31 cellular contexts compared by ENCODE assay signal in the genomic region with DNA sequence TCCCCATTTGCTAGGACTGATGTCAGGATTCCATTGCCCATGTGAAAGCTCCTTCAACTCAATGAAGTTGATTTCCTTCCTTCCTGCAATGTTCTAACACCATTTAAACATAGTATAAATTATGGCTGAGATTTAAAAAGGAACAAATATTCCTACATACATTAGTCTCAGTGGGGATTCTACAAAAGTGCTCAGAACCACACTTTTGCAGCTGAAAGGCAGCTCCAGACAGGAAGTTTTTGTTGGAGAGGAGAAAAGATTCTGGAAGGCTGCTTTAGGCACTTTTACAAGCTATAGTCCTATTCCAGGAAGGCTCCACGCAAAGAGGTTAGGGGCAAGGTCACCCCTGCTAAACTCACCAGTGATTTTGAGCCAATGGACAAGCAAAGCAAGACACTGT.
"Had no signal": no experiment of that assay in that cellular context is flagged by ENCODE, and none has a peak within 500 bp of the region (broad histone marks: within the 10 kb centered on the region; RNA-seq: fewer than 3 reads in every experiment).

No MANE protein-coding gene starts in this region.

- DNase-seq: activated CD4-positive, alpha-beta T cell treated with anti-CD3 and anti-CD28 coated beads for 48 hours; activated CD4-positive, alpha-beta T cell treated with anti-CD3 and anti-CD28 coated beads, Interleukin-2, amount 50 U/mL, for 48 hours; activated CD8-positive, alpha-beta memory T cell treated with anti-CD3 and anti-CD28 coated beads for 24 hours; activated effector memory CD4-positive, alpha-beta T cell treated with anti-CD3 and anti-CD28 coated beads, Interleukin-2, amount 50 U/mL, for 16 hours; activated naive CD4-positive, alpha-beta T cell treated with anti-CD3 and anti-CD28 coated beads, Interleukin-2, amount 10 ng/mL, durations not matched to agents 7 days and 5 days; activated naive CD8-positive, alpha-beta T cell treated with anti-CD3 and anti-CD28 coated beads, Interleukin-2, amount 10 ng/mL, durations not matched to agents 7 days and 5 days; brain microvascular endothelial cell; caudate nucleus; effector CD4-positive, alpha-beta T cell; gastrocnemius medialis; glutamatergic neuron; hypothalamus; immature natural killer cell; kidney; mammary epithelial cell; nephron progenitor cell; occipital lobe; right lobe of liver; stimulated activated CD4-positive, alpha-beta T cell treated with anti-CD3 and anti-CD28 coated beads, Interleukin-2, amount 100 ng/mL, for 48 hours; stimulated activated naive CD4-positive, alpha-beta T cell treated with Interleukin-2 at 50 U/mL for 16 hours; SW 1271; T-helper 9 cell; testis; transverse colon; WERI-Rb-1 had no signal

- H3K4me3 Mint-ChIP-seq: activated naive CD4-positive, alpha-beta T cell treated with anti-CD3 and anti-CD28 coated beads, Interleukin-2, amount 10 ng/mL, durations not matched to agents 7 days and 5 days; activated naive CD8-positive, alpha-beta T cell treated with anti-CD3 and anti-CD28 coated beads, Interleukin-2, amount 10 ng/mL, durations not matched to agents 7 days and 5 days; activated T-helper 1 cell treated with anti-CD3 and anti-CD28 coated beads, Interleukin-12 subunit alpha, Interleukin-12 subunit beta, Interleukin-2, Interleukin-4 antibody, amounts not matched to agents 30 ng/mL and 10 ng/mL and 1 ng/mL, durations not matched to agents 14 hours and 24 hours and 36 hours; immature natural killer cell; nephron progenitor cell; T-helper 1 cell treated with Interleukin-12 subunit alpha and Interleukin-12 subunit beta and Interleukin-4 antibody, amounts not matched to agents 30 μg/mL and 1 μg/mL, for 36 hours had no signal

- H3K4me1 ChIP-seq: right lobe of liver, testis, transverse colon had no signal

- H3K4me3 ChIP-seq: gastrocnemius medialis, right lobe of liver, testis, transverse colon had no signal

- H3K36me3 Mint-ChIP-seq: activated naive CD4-positive, alpha-beta T cell treated with anti-CD3 and anti-CD28 coated beads, Interleukin-2, amount 10 ng/mL, durations not matched to agents 7 days and 5 days; activated naive CD8-positive, alpha-beta T cell treated with anti-CD3 and anti-CD28 coated beads, Interleukin-2, amount 10 ng/mL, durations not matched to agents 7 days and 5 days had no signal

- H3K27ac Mint-ChIP-seq: activated naive CD4-positive, alpha-beta T cell treated with anti-CD3 and anti-CD28 coated beads, Interleukin-2, amount 10 ng/mL, durations not matched to agents 7 days and 5 days; activated naive CD8-positive, alpha-beta T cell treated with anti-CD3 and anti-CD28 coated beads, Interleukin-2, amount 10 ng/mL, durations not matched to agents 7 days and 5 days; activated T-helper 1 cell treated with anti-CD3 and anti-CD28 coated beads, Interleukin-12 subunit alpha, Interleukin-12 subunit beta, Interleukin-2, Interleukin-4 antibody, amounts not matched to agents 30 ng/mL and 10 ng/mL and 1 ng/mL, durations not matched to agents 14 hours and 24 hours and 36 hours; immature natural killer cell; nephron progenitor cell; T-helper 1 cell treated with Interleukin-12 subunit alpha and Interleukin-12 subunit beta and Interleukin-4 antibody, amounts not matched to agents 30 μg/mL and 1 μg/mL, for 36 hours had no signal

- H3K27ac ChIP-seq: brain microvascular endothelial cell, right lobe of liver, testis, transverse colon, WERI-Rb-1 had no signal

- FAIRE-seq: astrocyte, kidney, TTC549, urothelium cell line had no signal

- H3K9me3 ChIP-seq: gastrocnemius medialis, right lobe of liver, testis, transverse colon had no signal

- H3K9me3 Mint-ChIP-seq: activated naive CD4-positive, alpha-beta T cell treated with anti-CD3 and anti-CD28 coated beads, Interleukin-2, amount 10 ng/mL, durations not matched to agents 7 days and 5 days; activated naive CD8-positive, alpha-beta T cell treated with anti-CD3 and anti-CD28 coated beads, Interleukin-2, amount 10 ng/mL, durations not matched to agents 7 days and 5 days; activated T-helper 1 cell treated with anti-CD3 and anti-CD28 coated beads, Interleukin-12 subunit alpha, Interleukin-12 subunit beta, Interleukin-2, Interleukin-4 antibody, amounts not matched to agents 30 ng/mL and 10 ng/mL and 1 ng/mL, durations not matched to agents 14 hours and 24 hours and 36 hours; immature natural killer cell; nephron progenitor cell; T-helper 1 cell treated with Interleukin-12 subunit alpha and Interleukin-12 subunit beta and Interleukin-4 antibody, amounts not matched to agents 30 μg/mL and 1 μg/mL, for 36 hours had no signal

- ATAC-seq: activated CD4-positive, CD25-positive, alpha-beta regulatory T cell treated with anti-CD3 and anti-CD28 coated beads, Interleukin-2, amount 50 U/mL, for 24 hours; gastrocnemius medialis had no signal

- H3K27me3 ChIP-seq: brain microvascular endothelial cell, gastrocnemius medialis, right lobe of liver, testis, transverse colon had no signal

- H3K36me3 ChIP-seq: brain microvascular endothelial cell, gastrocnemius medialis, transverse colon had no signal
